Comparison of ENCODE assay signal across 9 cellular contexts in the genomic region with DNA sequence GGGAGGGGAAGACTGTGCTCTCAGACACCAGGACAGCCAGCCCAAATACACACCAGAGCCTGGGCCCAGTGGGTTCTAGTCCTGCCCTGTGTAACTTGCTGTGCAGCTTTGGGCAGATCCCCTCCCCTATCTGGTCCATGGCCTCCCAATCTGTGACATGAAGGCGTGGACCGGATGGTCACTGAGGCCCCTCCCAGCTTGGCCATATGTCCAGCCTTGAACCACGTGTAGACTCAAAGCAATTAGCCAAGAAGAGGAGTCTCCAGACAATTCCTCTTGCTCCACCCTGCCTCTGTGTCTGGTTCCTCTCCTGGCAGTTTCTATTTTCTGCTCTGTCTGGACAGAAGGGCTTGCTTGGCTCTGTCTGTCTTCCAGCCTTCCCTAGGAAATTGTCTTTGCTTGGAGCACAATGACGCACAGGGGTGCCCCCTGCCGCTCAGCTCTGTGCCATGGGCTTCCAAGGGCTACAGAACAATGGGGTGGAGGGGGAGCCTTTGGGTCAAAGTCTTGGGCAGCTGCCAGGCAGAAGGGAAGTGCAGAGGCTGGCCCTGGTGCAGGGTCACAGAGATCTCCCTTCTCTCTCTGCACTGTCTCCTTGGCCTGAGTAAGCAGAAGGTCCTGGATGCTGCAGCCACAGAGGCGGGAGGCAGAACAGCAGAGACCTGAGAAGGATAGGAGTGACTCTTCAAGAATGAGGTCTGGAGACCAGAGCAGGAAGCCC.
DNase-seq lines count a peak whose midpoint lies in the region; ATAC-seq and TF ChIP-seq lines count a peak whose summit lies in the region.
"Had no signal": no experiment of that assay in that cellular context is flagged by ENCODE, and none has a peak within 500 bp of the region (broad histone marks: within the 10 kb centered on the region; RNA-seq: fewer than 3 reads in every experiment).

No MANE protein-coding gene starts in this region.

- 77% methylated on average over 4 of the region's 6 CpGs for WGBS in SK-N-SH (ENCODE audit: low lambda C conversion rate)

- no peaks in the 10 kb centered on the region for H3K9me2 ChIP-seq in SK-N-SH

- H3K9me3 ChIP-seq in SK-N-SH (no peaks in the 10 kb centered on the region), tibial artery (no peaks in the 10 kb centered on the region)
- H3K9me3 ChIP-seq: BLaER1 treated with 17β-estradiol and CSF1 and Interleukin-3, amounts not matched to agents 10 nM and 100 nM had no signal

- no peaks in the 10 kb centered on the region for H4K20me1 ChIP-seq in SK-N-SH (ENCODE audit: insufficient read depth)

- no peaks in the 10 kb centered on the region for H3K36me3 ChIP-seq in SK-N-SH (replicated peaks in 1 of 2; ENCODE audit: control insufficient read depth in 1 of 2, insufficient read depth in 2 of 2, low read length in 1 of 2)
- H3K36me3 ChIP-seq in tibial artery: no peaks in the 10 kb centered on the region
- H3K36me3 ChIP-seq: BLaER1 treated with 17β-estradiol and CSF1 and Interleukin-3, amounts not matched to agents 10 nM and 100 nM had no signal

- no peak overlapping the region for H2AFZ ChIP-seq in SK-N-SH (ENCODE audit: low read depth)

- no peak overlapping the region for H3K27ac ChIP-seq in SK-N-SH (ENCODE audit: low read depth in 2 of 2, low read length in 1 of 2)
- peak overlapping the region in 1 of 2 donors; percentile 25 for H3K27ac ChIP-seq in tibial artery
- H3K27ac ChIP-seq: BLaER1 treated with 17β-estradiol and CSF1 and Interleukin-3, amounts not matched to agents 10 nM and 100 nM had no signal

- H3F3A ChIP-seq in SK-N-SH (replicated peaks; ENCODE audit: insufficient read depth): no peaks in the 10 kb centered on the region

- H3K27me3 ChIP-seq in SK-N-SH (ENCODE audit: insufficient read depth) (no peaks in the 10 kb centered on the region), tibial artery (no peaks in the 10 kb centered on the region)
- H3K27me3 ChIP-seq: BLaER1 treated with 17β-estradiol and CSF1 and Interleukin-3, amounts not matched to agents 10 nM and 100 nM had no signal

- POLR2A ChIA-PET in SK-N-SH (lab: Yijun Ruan, JAX): no interaction called here

- H3K4me3 ChIP-seq in SK-N-SH (ENCODE audit: low read depth in 2 of 2, low read length in 1 of 2): no peak overlapping the region
- H3K4me3 ChIP-seq in tibial artery: no peak overlapping the region
- H3K4me3 ChIP-seq: BLaER1 treated with 17β-estradiol and CSF1 and Interleukin-3, amounts not matched to agents 10 nM and 100 nM had no signal

- H3K79me2 ChIP-seq in SK-N-SH (ENCODE audit: insufficient read depth): no peaks in the 10 kb centered on the region

- H3K9ac ChIP-seq in SK-N-SH: no peak overlapping the region
- H3K9ac ChIP-seq: BLaER1 treated with 17β-estradiol and CSF1 and Interleukin-3, amounts not matched to agents 10 nM and 100 nM had no signal

- peaks cover 0 to 10% of the 10 kb centered on the region in 2 experiments; a peak in 2 of 4 replicates for H3K4me1 ChIP-seq in SK-N-SH (ENCODE audit: control insufficient read depth in 1 of 2, insufficient read depth in 2 of 2, low read depth in 1 of 2, low read length in 1 of 2)
- H3K4me1 ChIP-seq in tibial artery: peaks cover 0 to 67% (median 29%) of the 10 kb centered on the region in 4 donors

- CTCF ChIA-PET in SK-N-SH (lab: Yijun Ruan, JAX): interaction anchor here (1.1 kb wide), 1 partner anchor 27 kb away, joined by 3 read pairs; no protein-coding TSS in a partner anchor

- ATAC-seq in SK-N-SH treated with all-trans-retinoic acid at 6 μM for 48 hours (peak; percentile 43), left colon (peak; percentile 59), HG02870 (IDR thresholded peaks at IDR 0.05; ENCODE audit: unreplicated experiment) (no peak)

- H3K4me2 ChIP-seq in SK-N-SH: no peak overlapping the region

- intact Hi-C loops in left colon (cut with DNase I, micrococcal nuclease): no loop called here
- intact Hi-C loops in tibial artery (cut with DNase I; ENCODE audit: low total_unique reads): loop anchor here (5.0 kb wide), 1 partner anchor 65 kb away; a partner anchor contains a TSS

- no peak for DNase-seq in SK-N-SH
- peak; percentile 43 for DNase-seq in astrocyte of the hippocampus (ENCODE audit: low read depth, low spot score)
- peak; percentile 68 to 70 for DNase-seq in left colon
- peak; percentile 44 to 75 for DNase-seq in tibial artery
- no peak for DNase-seq in NCI-H1436 (lab: John Stamatoyannopoulos, UW)
- no peak for DNase-seq in middle frontal gyrus (ENCODE audit: extremely low spot score, low spot score)

- TF ChIP-seq EP300 in SK-N-SH (IDR thresholded peaks at IDR 0.05; ENCODE audit: borderline replicate concordance in 1 of 2, low read depth in 1 of 2, low read length in 1 of 2): no peak

- TF ChIP-seq CTCF in SK-N-SH (IDR thresholded peaks at IDR 0.05) (no peak), tibial artery (IDR thresholded peaks at IDR 0.05) (no peak)

- TF ChIP-seq RAD21 in SK-N-SH (IDR thresholded peaks at IDR 0.05; ENCODE audit: low read length): no peak

TF ChIP-seq in SK-N-SH treated with all-trans-retinoic acid at 6 μM for 48 hours, 23 proteins besides CTCF, POLR2A, EP300 and RAD21:
- TF ChIP-seq TCF4 (CRISPR knock-in tag; IDR thresholded peaks at IDR 0.05; ENCODE audit: borderline replicate concordance) (no peak), ZNF565 (CRISPR knock-in tag; conservative IDR thresholded peaks at IDR 0.05; ENCODE audit: low read depth) (no peak), CSDC2 (CRISPR knock-in tag; IDR thresholded peaks at IDR 0.05) (no peak), PPARA (CRISPR knock-in tag; IDR thresholded peaks at IDR 0.05; ENCODE audit: borderline replicate concordance) (no peak)
- TF ChIP-seq, protein P1, sequence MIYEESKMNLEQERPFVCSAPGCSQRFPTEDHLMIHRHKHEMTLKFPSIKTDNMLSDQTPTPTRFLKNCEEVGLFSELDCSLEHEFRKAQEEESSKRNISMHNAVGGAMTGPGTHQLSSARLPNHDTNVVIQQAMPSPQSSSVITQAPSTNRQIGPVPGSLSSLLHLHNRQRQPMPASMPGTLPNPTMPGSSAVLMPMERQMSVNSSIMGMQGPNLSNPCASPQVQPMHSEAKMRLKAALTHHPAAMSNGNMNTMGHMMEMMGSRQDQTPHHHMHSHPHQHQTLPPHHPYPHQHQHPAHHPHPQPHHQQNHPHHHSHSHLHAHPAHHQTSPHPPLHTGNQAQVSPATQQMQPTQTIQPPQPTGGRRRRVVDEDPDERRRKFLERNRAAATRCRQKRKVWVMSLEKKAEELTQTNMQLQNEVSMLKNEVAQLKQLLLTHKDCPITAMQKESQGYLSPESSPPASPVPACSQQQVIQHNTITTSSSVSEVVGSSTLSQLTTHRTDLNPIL (CRISPR knock-in tag; IDR thresholded peaks at IDR 0.05; ENCODE audit: low read depth): no peak

TF ChIP-seq in SK-N-SH, 30 proteins besides CTCF, POLR2A, EP300 and RAD21:
- TF ChIP-seq MEF2A (IDR thresholded peaks at IDR 0.05; ENCODE audit: borderline replicate concordance, low read depth) (no peak), EZH2phosphoT487 (IDR thresholded peaks at IDR 0.05; ENCODE audit: borderline replicate concordance, low read depth) (no peak), TEAD4 (IDR thresholded peaks at IDR 0.05; ENCODE audit: borderline replicate concordance, insufficient read depth) (no peak), RXRA (IDR thresholded peaks at IDR 0.05; ENCODE audit: borderline replicate concordance, low read depth) (no peak), MXI1 (IDR thresholded peaks at IDR 0.05; ENCODE audit: low read depth, low read length) (no peak)
- TF ChIP-seq, protein P2, sequence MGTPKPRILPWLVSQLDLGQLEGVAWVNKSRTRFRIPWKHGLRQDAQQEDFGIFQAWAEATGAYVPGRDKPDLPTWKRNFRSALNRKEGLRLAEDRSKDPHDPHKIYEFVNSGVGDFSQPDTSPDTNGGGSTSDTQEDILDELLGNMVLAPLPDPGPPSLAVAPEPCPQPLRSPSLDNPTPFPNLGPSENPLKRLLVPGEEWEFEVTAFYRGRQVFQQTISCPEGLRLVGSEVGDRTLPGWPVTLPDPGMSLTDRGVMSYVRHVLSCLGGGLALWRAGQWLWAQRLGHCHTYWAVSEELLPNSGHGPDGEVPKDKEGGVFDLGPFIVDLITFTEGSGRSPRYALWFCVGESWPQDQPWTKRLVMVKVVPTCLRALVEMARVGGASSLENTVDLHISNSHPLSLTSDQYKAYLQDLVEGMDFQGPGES (IDR thresholded peaks at IDR 0.05; ENCODE audit: low read depth, low read length): no peak
- TF ChIP-seq, protein P3, sequence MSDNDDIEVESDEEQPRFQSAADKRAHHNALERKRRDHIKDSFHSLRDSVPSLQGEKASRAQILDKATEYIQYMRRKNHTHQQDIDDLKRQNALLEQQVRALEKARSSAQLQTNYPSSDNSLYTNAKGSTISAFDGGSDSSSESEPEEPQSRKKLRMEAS (IDR thresholded peaks at IDR 0.05; ENCODE audit: low read depth): no peak
- TF ChIP-seq, protein P4, sequence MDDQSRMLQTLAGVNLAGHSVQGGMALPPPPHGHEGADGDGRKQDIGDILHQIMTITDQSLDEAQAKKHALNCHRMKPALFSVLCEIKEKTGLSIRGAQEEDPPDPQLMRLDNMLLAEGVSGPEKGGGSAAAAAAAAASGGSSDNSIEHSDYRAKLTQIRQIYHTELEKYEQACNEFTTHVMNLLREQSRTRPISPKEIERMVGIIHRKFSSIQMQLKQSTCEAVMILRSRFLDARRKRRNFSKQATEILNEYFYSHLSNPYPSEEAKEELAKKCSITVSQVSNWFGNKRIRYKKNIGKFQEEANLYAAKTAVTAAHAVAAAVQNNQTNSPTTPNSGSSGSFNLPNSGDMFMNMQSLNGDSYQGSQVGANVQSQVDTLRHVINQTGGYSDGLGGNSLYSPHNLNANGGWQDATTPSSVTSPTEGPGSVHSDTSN (IDR thresholded peaks at IDR 0.05): no peak
- TF ChIP-seq, protein P5, sequence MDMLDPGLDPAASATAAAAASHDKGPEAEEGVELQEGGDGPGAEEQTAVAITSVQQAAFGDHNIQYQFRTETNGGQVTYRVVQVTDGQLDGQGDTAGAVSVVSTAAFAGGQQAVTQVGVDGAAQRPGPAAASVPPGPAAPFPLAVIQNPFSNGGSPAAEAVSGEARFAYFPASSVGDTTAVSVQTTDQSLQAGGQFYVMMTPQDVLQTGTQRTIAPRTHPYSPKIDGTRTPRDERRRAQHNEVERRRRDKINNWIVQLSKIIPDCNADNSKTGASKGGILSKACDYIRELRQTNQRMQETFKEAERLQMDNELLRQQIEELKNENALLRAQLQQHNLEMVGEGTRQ (IDR thresholded peaks at IDR 0.05; ENCODE audit: borderline replicate concordance, low read depth, low read length): no peak
TF ChIP-seq in SK-N-SH: peak in this region for 0.

Comparison
In these comparisons a context has a peak if more than half of its experiments do, and no peak if none do; other contexts are left out.
1. DNase-seq: peak in astrocyte of the hippocampus (single experiment), left colon (2 of 2) and tibial artery (2 of 2); none in SK-N-SH (single experiment), NCI-H1436 (single experiment) and middle frontal gyrus (single experiment).